1 cellular context compared by ENCODE assay signal in the genomic region with DNA sequence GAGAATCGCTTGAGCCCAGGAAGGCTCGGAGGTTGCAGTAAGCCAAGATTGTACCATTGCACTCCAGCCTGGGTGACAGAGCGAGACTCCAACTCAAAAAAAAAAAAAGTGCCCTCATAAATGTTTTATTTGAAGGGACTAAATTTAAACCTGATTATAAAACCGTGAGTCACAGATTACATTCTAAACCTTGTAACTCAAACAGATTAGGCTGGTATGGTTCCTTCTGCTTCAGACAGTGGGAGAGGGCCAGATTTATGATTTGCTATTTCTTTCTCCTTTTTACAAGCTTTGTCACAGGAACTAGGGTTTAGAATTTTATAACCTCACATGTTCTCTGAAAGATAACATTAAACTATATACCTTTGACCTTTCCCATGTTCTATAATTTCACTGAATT.
TF ChIP-seq lines count a peak whose summit lies in the region.

No MANE protein-coding gene starts in this region.

TF ChIP-seq in HEK293, 187 proteins besides CTCF, POLR2A, EP300 and RAD21 (continued from another document):
- TF ChIP-seq, protein P1, sequence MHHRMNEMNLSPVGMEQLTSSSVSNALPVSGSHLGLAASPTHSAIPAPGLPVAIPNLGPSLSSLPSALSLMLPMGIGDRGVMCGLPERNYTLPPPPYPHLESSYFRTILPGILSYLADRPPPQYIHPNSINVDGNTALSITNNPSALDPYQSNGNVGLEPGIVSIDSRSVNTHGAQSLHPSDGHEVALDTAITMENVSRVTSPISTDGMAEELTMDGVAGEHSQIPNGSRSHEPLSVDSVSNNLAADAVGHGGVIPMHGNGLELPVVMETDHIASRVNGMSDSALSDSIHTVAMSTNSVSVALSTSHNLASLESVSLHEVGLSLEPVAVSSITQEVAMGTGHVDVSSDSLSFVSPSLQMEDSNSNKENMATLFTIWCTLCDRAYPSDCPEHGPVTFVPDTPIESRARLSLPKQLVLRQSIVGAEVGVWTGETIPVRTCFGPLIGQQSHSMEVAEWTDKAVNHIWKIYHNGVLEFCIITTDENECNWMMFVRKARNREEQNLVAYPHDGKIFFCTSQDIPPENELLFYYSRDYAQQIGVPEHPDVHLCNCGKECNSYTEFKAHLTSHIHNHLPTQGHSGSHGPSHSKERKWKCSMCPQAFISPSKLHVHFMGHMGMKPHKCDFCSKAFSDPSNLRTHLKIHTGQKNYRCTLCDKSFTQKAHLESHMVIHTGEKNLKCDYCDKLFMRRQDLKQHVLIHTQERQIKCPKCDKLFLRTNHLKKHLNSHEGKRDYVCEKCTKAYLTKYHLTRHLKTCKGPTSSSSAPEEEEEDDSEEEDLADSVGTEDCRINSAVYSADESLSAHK (tag by site-specific recombination; IDR thresholded peaks at IDR 0.05) = peak; percentile 76
- no peak for TF ChIP-seq ZNF121 (tag by site-specific recombination; IDR thresholded peaks at IDR 0.05)
- peak; percentile 21; the same call in 1 of the 2 replicates for TF ChIP-seq ZNF654 (tag by site-specific recombination; IDR thresholded peaks at IDR 0.05; ENCODE audit: low read depth)
- peak; percentile 58 for TF ChIP-seq BCL11B (tag by site-specific recombination; IDR thresholded peaks at IDR 0.05; ENCODE audit: low read depth)
- TF ChIP-seq ZNF843 (tag by site-specific recombination; IDR thresholded peaks at IDR 0.05) = peak; percentile 64; the same call in 1 of the 2 replicates
- no peak for TF ChIP-seq GLIS1 (tag by site-specific recombination; IDR thresholded peaks at IDR 0.05)
- TF ChIP-seq ZXDB (tag by site-specific recombination; IDR thresholded peaks at IDR 0.05) = no peak
- TF ChIP-seq, protein P2, sequence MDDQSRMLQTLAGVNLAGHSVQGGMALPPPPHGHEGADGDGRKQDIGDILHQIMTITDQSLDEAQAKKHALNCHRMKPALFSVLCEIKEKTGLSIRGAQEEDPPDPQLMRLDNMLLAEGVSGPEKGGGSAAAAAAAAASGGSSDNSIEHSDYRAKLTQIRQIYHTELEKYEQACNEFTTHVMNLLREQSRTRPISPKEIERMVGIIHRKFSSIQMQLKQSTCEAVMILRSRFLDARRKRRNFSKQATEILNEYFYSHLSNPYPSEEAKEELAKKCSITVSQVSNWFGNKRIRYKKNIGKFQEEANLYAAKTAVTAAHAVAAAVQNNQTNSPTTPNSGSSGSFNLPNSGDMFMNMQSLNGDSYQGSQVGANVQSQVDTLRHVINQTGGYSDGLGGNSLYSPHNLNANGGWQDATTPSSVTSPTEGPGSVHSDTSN (CRISPR knock-in tag; IDR thresholded peaks at IDR 0.05) = no peak
TF ChIP-seq in HEK293: peak in this region for 6.
